In the genomic region with DNA sequence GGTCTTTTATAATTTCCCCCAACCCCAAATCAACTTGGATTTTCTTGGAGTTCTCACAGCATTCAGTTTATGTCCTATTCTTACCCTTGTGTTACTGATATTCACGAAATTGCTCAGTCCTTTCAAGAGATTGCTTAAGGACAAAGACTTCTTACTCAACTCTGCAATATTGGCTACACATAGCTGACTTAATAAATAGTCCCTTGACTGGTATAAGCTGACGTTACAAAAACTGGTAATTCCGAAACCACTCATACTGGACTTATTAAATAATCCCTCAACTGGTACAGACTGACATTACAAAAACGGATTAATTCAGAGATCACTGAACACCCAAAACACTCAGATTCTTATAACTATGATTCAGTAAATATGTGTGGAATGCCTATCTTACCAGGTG, we compare ENCODE assay signal across 1 cellular context.
TF ChIP-seq lines count a peak whose summit lies in the region.

No MANE protein-coding gene starts in this region.

TF ChIP-seq in HepG2, 621 proteins besides CTCF, POLR2A, EP300 and RAD21:
- TF ChIP-seq MAFK (conservative IDR thresholded peaks at IDR 0.05 in 1 of 2, IDR thresholded peaks at IDR 0.05 in 1 of 2; ENCODE audit: low read length in 2 of 2) (peak; percentile 3 to 6; a peak in 1 of 4 replicates), ZNF788 (CRISPR knock-in tag; IDR thresholded peaks at IDR 0.05; ENCODE audit: borderline replicate concordance) (no peak), NCOA1 (CRISPR knock-in tag; IDR thresholded peaks at IDR 0.05) (no peak), ZSCAN9 (CRISPR knock-in tag; IDR thresholded peaks at IDR 0.05; ENCODE audit: borderline replicate concordance) (no peak)
